ENCODE assay signal across 8 cellular contexts in genomic region chr18:57881818-57882413, GRCh38.
A peak's percentile ranks its signal among the peaks of the same experiment; 100 is the strongest.
DNase-seq lines count a peak whose midpoint lies in the region; ATAC-seq and TF ChIP-seq lines count a peak whose summit lies in the region.

No MANE protein-coding gene starts in this region.

- no peak overlapping the region for H3K4me3 Mint-ChIP-seq in glutamatergic neuron (ENCODE audit: unreplicated experiment)

- H3K36me3 ChIP-seq in aorta (ENCODE audit: control insufficient read depth in 1 of 2, insufficient read depth in 2 of 2, low read length in 1 of 2): no peaks in the 10 kb centered on the region

- in situ Hi-C loops in SK-MEL-5 (cut with HindIII; ENCODE audit: low pct_unique_long_range_greater_than_20kb, low sequenced_read_pairs): no loop called here

- peak; percentile 82 for ATAC-seq in aorta (ENCODE audit: low FRiP score)

- H3K36me3 Mint-ChIP-seq in glutamatergic neuron (ENCODE audit: unreplicated experiment): peaks cover 24% of the 10 kb centered on the region

- no peak overlapping the region for H3K27ac ChIP-seq in aorta (ENCODE audit: low read depth in 1 of 2, low read length in 2 of 2)

- no peaks in the 10 kb centered on the region for H3K4me1 Mint-ChIP-seq in glutamatergic neuron (ENCODE audit: low read depth, unreplicated experiment)

- H3K9me3 ChIP-seq in aorta (ENCODE audit: control insufficient read depth, low read length): no peaks in the 10 kb centered on the region

- H3K4me1 ChIP-seq in aorta (ENCODE audit: control insufficient read depth in 1 of 2, insufficient read depth in 2 of 2, low read length in 2 of 2): no peaks in the 10 kb centered on the region

- no peaks in the 10 kb centered on the region for H3K27me3 ChIP-seq in aorta (ENCODE audit: control insufficient read depth in 1 of 2, insufficient read depth in 2 of 2, low read length in 1 of 2)

- H3K9me3 Mint-ChIP-seq in glutamatergic neuron (ENCODE audit: unreplicated experiment): peaks cover 5% of the 10 kb centered on the region

- H3K27ac Mint-ChIP-seq in glutamatergic neuron (ENCODE audit: unreplicated experiment): peak overlapping the region; percentile 48

- intact Hi-C loops in posterior cingulate gyrus (cut with DNase I) (loop anchor here (1.0 to 2.0 kb wide), 2 partner anchors 161 to 240 kb away; no protein-coding TSS in a partner anchor), aorta (cut with DNase I) (loop anchor here (5.0 to 10.0 kb wide), 4 partner anchors 160 to 247 kb away; partner anchors contain the start of gene NEDD4L (in 2 of the 2))

- H3K4me3 ChIP-seq in aorta (ENCODE audit: low read length in 2 of 2): no peak overlapping the region

- TF ChIP-seq CTCF in glutamatergic neuron (IDR thresholded peaks at IDR 0.05; ENCODE audit: partially characterized antibody, unreplicated experiment): peak; percentile 92

- 39 to 41% methylated on average over 10 of the region's 10 CpGs for WGBS in aorta, 2 donors

- H3K27me3 Mint-ChIP-seq in glutamatergic neuron (ENCODE audit: unreplicated experiment): peaks cover 3% of the 10 kb centered on the region

- peak; percentile 93 for DNase-seq in DMS53 (lab: John Stamatoyannopoulos, UW)
- peak; percentile 78 for DNase-seq in H4 (ENCODE audit: low spot score)
- peak; percentile 93 for DNase-seq in NAMALWA (ENCODE audit: low spot score)
- peak; percentile 84 for DNase-seq in SK-MEL-5 (ENCODE audit: low read depth, low spot score)
- DNase-seq in activated naive CD4-positive, alpha-beta T cell treated with anti-CD3 and anti-CD28 coated beads, Interleukin-2, amount 50 U/mL, for 16 hours: peak; percentile 50
- DNase-seq in glutamatergic neuron: peak; percentile 77
- DNase-seq in posterior cingulate gyrus: peak; percentile 31 to 96 (median 73)
- DNase-seq in aorta: peak; percentile 67 to 77
